ENCODE assay signal across 8 cellular contexts in the genomic region with DNA sequence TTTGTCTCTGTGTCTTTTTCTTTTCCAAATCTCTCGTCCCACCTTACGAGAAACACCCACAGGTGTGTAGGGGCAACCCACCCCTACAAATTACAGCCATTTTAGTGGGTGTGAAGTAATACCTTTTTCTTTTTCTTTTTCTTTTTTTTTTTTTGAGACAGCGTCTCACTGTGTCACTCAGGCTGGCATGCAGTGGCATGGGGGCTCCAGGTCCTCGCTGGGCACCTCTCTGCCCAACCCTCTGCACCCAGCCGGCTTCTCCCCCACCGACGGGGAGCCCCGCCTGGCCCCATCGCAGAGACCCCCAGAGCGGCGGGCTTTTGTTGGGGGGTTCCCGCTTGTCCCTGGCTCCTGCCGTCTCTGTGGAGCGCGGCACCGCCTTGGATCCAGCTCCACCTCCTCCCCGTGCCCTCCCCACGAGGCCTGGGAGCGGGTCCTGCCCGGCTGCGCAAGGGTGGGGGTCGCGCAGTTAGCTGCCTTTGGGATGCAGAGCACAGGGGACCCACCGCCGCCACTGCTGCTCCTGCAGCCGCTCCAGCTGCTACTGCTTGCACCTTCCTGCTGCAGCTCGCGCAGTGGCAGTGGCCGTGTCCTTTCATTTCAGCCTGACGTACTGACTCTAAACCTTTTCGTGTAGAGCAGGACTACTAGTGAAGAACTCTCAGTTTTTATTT. TPM values are rescaled to one million over a fixed set of nuclear protein-coding genes. Genes with fewer than 3 reads are reported as not detected.
DNase-seq lines count a peak whose midpoint lies in the region; ATAC-seq and TF ChIP-seq lines count a peak whose summit lies in the region.

No MANE protein-coding gene starts in this region.

- no peak for TF ChIP-seq POLR2A in IMR-90 (IDR thresholded peaks at IDR 0.05; ENCODE audit: low read depth, low read length)

- peaks cover 5% of the 10 kb centered on the region for H3K36me3 Mint-ChIP-seq in activated T-helper 2 cell treated with anti-CD3 and anti-CD28 coated beads, Interferon-gamma antibody, Interleukin-2, Interleukin-4, amounts not matched to agents 10 μg/mL and 5 μg/mL and 100 μg/mL, durations not matched to agents 14 hours and 24 hours and 36 hours (ENCODE audit: low read depth)

- no peak for TF ChIP-seq CTCF in IMR-90 (conservative IDR thresholded peaks at IDR 0.05; ENCODE audit: low read depth, low read length)

- H2BK120ac ChIP-seq in IMR-90 (ENCODE audit: low read depth, low read length): no peak overlapping the region

- in situ Hi-C loops in IMR-90 (cut with MboI; ENCODE audit: low sequenced_read_pairs): no loop called here

- H3K27me3 ChIP-seq in IMR-90 (ENCODE audit: control insufficient read depth, insufficient read depth, low read length): no peaks in the 10 kb centered on the region

- peaks cover 2% of the 10 kb centered on the region for H3K27me3 Mint-ChIP-seq in activated T-helper 2 cell treated with anti-CD3 and anti-CD28 coated beads, Interferon-gamma antibody, Interleukin-2, Interleukin-4, amounts not matched to agents 10 μg/mL and 5 μg/mL and 100 μg/mL, durations not matched to agents 14 hours and 24 hours and 36 hours (ENCODE audit: low read depth)

- ATAC-seq in IMR-90 (ENCODE audit: low read depth) (peak; percentile 77), left cardiac atrium (peak; percentile 15 to 38), sciatic nerve (peak; percentile 24)

- no peak overlapping the region for H3K56ac ChIP-seq in IMR-90 (ENCODE audit: extremely low read depth, insufficient read depth, low read length)

- TF ChIP-seq RAD21 in IMR-90 (IDR thresholded peaks at IDR 0.05; ENCODE audit: low read length): no peak

- peak overlapping the region; percentile 57 for H3K4me3 Mint-ChIP-seq in activated T-helper 2 cell treated with anti-CD3 and anti-CD28 coated beads, Interferon-gamma antibody, Interleukin-2, Interleukin-4, amounts not matched to agents 10 μg/mL and 5 μg/mL and 100 μg/mL, durations not matched to agents 14 hours and 24 hours and 36 hours (ENCODE audit: low read depth)

- no peaks in the 10 kb centered on the region for H3K4me1 ChIP-seq in IMR-90 (ENCODE audit: control insufficient read depth, insufficient read depth, low read length)

- H3K23ac ChIP-seq in IMR-90 (ENCODE audit: low read depth, low read length): no peak overlapping the region

- no peak overlapping the region for H3K27ac ChIP-seq in IMR-90 (ENCODE audit: insufficient read depth, low read length)

- H2BK15ac ChIP-seq in IMR-90 (ENCODE audit: low read depth, low read length): no peak overlapping the region

- H2BK20ac ChIP-seq in IMR-90 (ENCODE audit: low read depth, low read length): no peak overlapping the region

- H3K4me2 ChIP-seq in IMR-90 (ENCODE audit: low read depth, low read length): peak overlapping the region; percentile 97

- no peak overlapping the region for H2BK5ac ChIP-seq in IMR-90 (ENCODE audit: low read depth, low read length, poor library complexity, severe bottlenecking)

- 0 out of 4 replicates have a peak overlapping the region, but pooled peaks of 1 of the 2 experiments have one; percentile 16 for H4K8ac ChIP-seq in IMR-90 (ENCODE audit: low read depth in 2 of 2, low read length in 2 of 2)

- intact Hi-C loops in IMR-90 (cut with micrococcal nuclease): no loop called here
- intact Hi-C loops in activated T-helper 2 cell treated with anti-CD3 and anti-CD28 coated beads, Interferon-gamma antibody, Interleukin-2, Interleukin-4, amounts not matched to agents 10 μg/mL and 5 μg/mL and 100 μg/mL, durations not matched to agents 14 hours and 24 hours and 36 hours (cut with micrococcal nuclease): no loop called here
- intact Hi-C loops in left cardiac atrium (cut with DNase I): no loop called here
- intact Hi-C loops in sciatic nerve (cut with DNase I): no loop called here

- POLR2A ChIA-PET in IMR-90 (lab: Charles Lee; ENCODE audit: unreplicated experiment): no interaction called here

- peak overlapping the region; percentile 65 for H2AK9ac ChIP-seq in IMR-90 (replicated peaks; ENCODE audit: low read depth, low read length, poor library complexity)

- no peaks in the 10 kb centered on the region for H3K36me3 ChIP-seq in IMR-90 (ENCODE audit: control insufficient read depth, insufficient read depth, low read length)

- no peak overlapping the region for H4K5ac ChIP-seq in IMR-90 (ENCODE audit: low read depth, low read length)

- peak overlapping the region; percentile 95 for H2AFZ ChIP-seq in IMR-90 (replicated peaks; ENCODE audit: low read length, poor library complexity)

- H2AK5ac ChIP-seq in IMR-90 (ENCODE audit: low read depth, low read length): no peak overlapping the region

- H4K91ac ChIP-seq in IMR-90 (ENCODE audit: insufficient read depth, low read depth, low read length): no peak overlapping the region

- H3K4me1 Mint-ChIP-seq in activated T-helper 2 cell treated with anti-CD3 and anti-CD28 coated beads, Interferon-gamma antibody, Interleukin-2, Interleukin-4, amounts not matched to agents 10 μg/mL and 5 μg/mL and 100 μg/mL, durations not matched to agents 14 hours and 24 hours and 36 hours (ENCODE audit: low read depth): peaks cover 6% of the 10 kb centered on the region

- H3K9me3 ChIP-seq in IMR-90 (ENCODE audit: control insufficient read depth, insufficient read depth, low read length): peaks cover 15% of the 10 kb centered on the region

- H3K18ac ChIP-seq in IMR-90 (ENCODE audit: low read depth, low read length): no peak overlapping the region

- H4K20me1 ChIP-seq in IMR-90 (ENCODE audit: insufficient read depth, low read length): no peaks in the 10 kb centered on the region

- H3K4me3 ChIP-seq in IMR-90 (ENCODE audit: insufficient read depth, low read depth, low read length): peak overlapping the region; percentile 91

- H3K14ac ChIP-seq in IMR-90 (replicated peaks; ENCODE audit: low read depth, low read length): no peak overlapping the region

- peaks cover 32% of the 10 kb centered on the region for H3K9me3 Mint-ChIP-seq in activated T-helper 2 cell treated with anti-CD3 and anti-CD28 coated beads, Interferon-gamma antibody, Interleukin-2, Interleukin-4, amounts not matched to agents 10 μg/mL and 5 μg/mL and 100 μg/mL, durations not matched to agents 14 hours and 24 hours and 36 hours

- no peak overlapping the region for H3K27ac Mint-ChIP-seq in activated T-helper 2 cell treated with anti-CD3 and anti-CD28 coated beads, Interferon-gamma antibody, Interleukin-2, Interleukin-4, amounts not matched to agents 10 μg/mL and 5 μg/mL and 100 μg/mL, durations not matched to agents 14 hours and 24 hours and 36 hours

- H3K79me1 ChIP-seq in IMR-90 (ENCODE audit: low read depth in 1 of 2, low read length in 2 of 2): no peaks in the 10 kb centered on the region

- DNase-seq in NCI-H2171 treated with DMSO at 0.1 percent for 48 hours (lab: John Stamatoyannopoulos, UW): peak; percentile 19
- DNase-seq in NCI-H2171 (lab: John Stamatoyannopoulos, UW): no peak
- no peak for DNase-seq in IMR-90
- DNase-seq in activated T-helper 2 cell treated with anti-CD3 and anti-CD28 coated beads, Interferon-gamma antibody, Interleukin-2, Interleukin-4, amounts not matched to agents 10 μg/mL and 5 μg/mL and 100 μg/mL, durations not matched to agents 14 hours and 24 hours and 36 hours (ENCODE audit: low spot score): no peak
- DNase-seq in left cardiac atrium: peak; percentile 28
- DNase-seq in sciatic nerve (ENCODE audit: low spot score): no peak
- no peak for DNase-seq in NCI-H82 (lab: John Stamatoyannopoulos, UW)
- DNase-seq in NCI-H2196 (lab: John Stamatoyannopoulos, UW; ENCODE audit: unreplicated experiment): no peak

- H3K9me1 ChIP-seq in IMR-90 (ENCODE audit: insufficient read depth, low read length): no peaks in the 10 kb centered on the region

- peak overlapping the region; percentile 41; the same call in 1 of the 2 replicates for H3K9ac ChIP-seq in IMR-90 (ENCODE audit: low read depth, low read length)

- CTCF ChIA-PET in IMR-90 (lab: Yijun Ruan, JAX): no interaction called here

- no peak overlapping the region for H3K4ac ChIP-seq in IMR-90 (ENCODE audit: low read depth, low read length)

- dilution Hi-C loops in IMR-90 (cut with HindIII; ENCODE audit: low sequenced_read_pairs, unreplicated experiment): no loop called here

- BruUV-seq in IMR-90 (replicated peaks; lab: Mats Ljungman, UMichigan): no TSS peak

- no CpG with 5 or more reads among the region's 31 CpGs for WGBS in IMR-90 (ENCODE audit: extremely low coverage in 2 of 2, insufficient read length in 1 of 2), 2 experiments

TF ChIP-seq in IMR-90, 13 proteins besides CTCF, POLR2A, EP300 and RAD21 (continues in another document):
- TF ChIP-seq CHD1 (IDR thresholded peaks at IDR 0.05; ENCODE audit: low read depth, low read length): no peak
- TF ChIP-seq FOS (IDR thresholded peaks at IDR 0.05; ENCODE audit: low read depth, low read length): no peak
- TF ChIP-seq RFX5 (IDR thresholded peaks at IDR 0.05; ENCODE audit: low read depth, low read length): no peak
- no peak for TF ChIP-seq MXI1 (IDR thresholded peaks at IDR 0.05; ENCODE audit: borderline replicate concordance, low read depth, low read length)
- no peak for TF ChIP-seq MAFK (IDR thresholded peaks at IDR 0.05; ENCODE audit: low read depth, low read length)
- TF ChIP-seq MAZ (IDR thresholded peaks at IDR 0.05; ENCODE audit: borderline replicate concordance, low read depth, low read length): no peak
- TF ChIP-seq SMC3 (IDR thresholded peaks at IDR 0.05; ENCODE audit: low read depth, low read length): no peak
- TF ChIP-seq RCOR1 (IDR thresholded peaks at IDR 0.05; ENCODE audit: insufficient replicate concordance, low read length): no peak

RNA-seq across cellular contexts. Expression of a gene that starts 10.9 kb away (rescaled TPM):
- total RNA-seq in IMR-90 (2012; rRNA removed) (16.5 and 18.9 TPM in 2 replicates), left cardiac atrium (10 to 100 TPM; 10.7 to 11.8 TPM), sciatic nerve (30.4 TPM)
- polyA plus RNA-seq in IMR-90 (2012; rRNA removed): 16.2 and 18.4 TPM in 2 replicates
- polyA plus RNA-seq in IMR-90 (2012; cell fraction: cytosol; rRNA removed): 3.7 and 7.9 TPM in 2 replicates
- 9.4 and 41.8 TPM in 2 replicates for polyA plus RNA-seq in IMR-90 (2012; cell fraction: nucleus; rRNA removed; ENCODE audit: low replicate concordance)
- 38.4 and 39.0 TPM in 2 replicates for total RNA-seq in activated T-helper 2 cell treated with anti-CD3 and anti-CD28 coated beads, Interferon-gamma antibody, Interleukin-2, Interleukin-4, amounts not matched to agents 10 μg/mL and 5 μg/mL and 100 μg/mL, durations not matched to agents 14 hours and 24 hours and 36 hours

RNA-seq across cellular contexts. Expression of a gene that starts 15.8 kb away (rescaled TPM):
- total RNA-seq in IMR-90 (2012; rRNA removed): 73.1 and 105 TPM in 2 replicates
- 27.8 and 29.7 TPM in 2 replicates for polyA plus RNA-seq in IMR-90 (2012; rRNA removed)
- polyA plus RNA-seq in IMR-90 (2012; cell fraction: cytosol; rRNA removed): 14.2 and 16.4 TPM in 2 replicates
- polyA plus RNA-seq in IMR-90 (2012; cell fraction: nucleus; rRNA removed; ENCODE audit: low replicate concordance): 7.8 and 20.8 TPM in 2 replicates
- total RNA-seq in activated T-helper 2 cell treated with anti-CD3 and anti-CD28 coated beads, Interferon-gamma antibody, Interleukin-2, Interleukin-4, amounts not matched to agents 10 μg/mL and 5 μg/mL and 100 μg/mL, durations not matched to agents 14 hours and 24 hours and 36 hours: 60.2 and 60.7 TPM in 2 replicates
- 10 to 100 TPM; 32.3 to 32.8 TPM for total RNA-seq in left cardiac atrium
- 51.3 TPM for total RNA-seq in sciatic nerve

Comparison
In these comparisons a context has a peak if more than half of its experiments do, and no peak if none do; other contexts are left out.
1. DNase-seq: peak in NCI-H2171 treated with DMSO at 0.1 percent for 48 hours (single experiment) and left cardiac atrium (single experiment); none in NCI-H2171 (single experiment), IMR-90 (single experiment), activated T-helper 2 cell treated with anti-CD3 and anti-CD28 coated beads, Interferon-gamma antibody, Interleukin-2, Interleukin-4, amounts not matched to agents 10 μg/mL and 5 μg/mL and 100 μg/mL, durations not matched to agents 14 hours and 24 hours and 36 hours (single experiment), sciatic nerve (single experiment), NCI-H82 (single experiment) and NCI-H2196 (single experiment).
2. ATAC-seq: peak in every context shown above with its lines; median percentile 77 in IMR-90; 26 in left cardiac atrium; 24 in sciatic nerve.